Comparison of ENCODE assay signal across 15 cellular contexts in genomic region chr1:8790987-8791386, GRCh38.
"Had no signal": no experiment of that assay in that cellular context is flagged by ENCODE, and none has a peak within 500 bp of the region (broad histone marks: within the 10 kb centered on the region; RNA-seq: fewer than 3 reads in every experiment).

No MANE protein-coding gene starts in this region.

- DNase-seq: activated CD8-positive, alpha-beta memory T cell treated with anti-CD3 and anti-CD28 coated beads, Interleukin-2, amount 10 ng/mL, durations not matched to agents 7 days and 5 days; activated gamma-delta T cell treated with Interleukin-2 at 50 U/mL for 16 hours; activated naive CD8-positive, alpha-beta T cell treated with anti-CD3 and anti-CD28 coated beads, Interleukin-2, amount 10 ng/mL, durations not matched to agents 7 days and 5 days; activated T-cell treated with anti-CD3 and anti-CD28 coated beads, Interleukin-2, amount 50 U/mL, for 4 hours; aorta; foreskin melanocyte; heart left ventricle; kidney; small intestine; transverse colon had no signal

- H3K9me3 ChIP-seq: heart left ventricle, neutrophil, right atrium auricular region, transverse colon had no signal

- H3K4me1 Mint-ChIP-seq: activated CD8-positive, alpha-beta memory T cell treated with anti-CD3 and anti-CD28 coated beads, Interleukin-2, amount 10 ng/mL, durations not matched to agents 7 days and 5 days had no signal

- H3K27ac ChIP-seq: cardiac muscle cell, heart left ventricle, neutrophil, right atrium auricular region, transverse colon had no signal

- H3K36me3 Mint-ChIP-seq: activated CD8-positive, alpha-beta memory T cell treated with anti-CD3 and anti-CD28 coated beads, Interleukin-2, amount 10 ng/mL, durations not matched to agents 7 days and 5 days; activated naive CD8-positive, alpha-beta T cell treated with anti-CD3 and anti-CD28 coated beads, Interleukin-2, amount 10 ng/mL, durations not matched to agents 7 days and 5 days had no signal

- ATAC-seq: activated CD8-positive, alpha-beta memory T cell treated with anti-CD3 and anti-CD28 coated beads, Interleukin-2, amount 10 ng/mL, durations not matched to agents 7 days and 5 days; activated T-cell treated with anti-CD3 and anti-CD28 coated beads, Interleukin-2, amount 50 U/mL, for 4 hours; heart left ventricle; SK-N-SH treated with all-trans-retinoic acid at 6 μM for 48 hours; stimulated activated memory B cell treated with anti-CD40 and anti-IgM and Interleukin-4, amounts not matched to agents 10 μg/mL and 1 μg/mL and 100 μg/mL, for 72 hours had no signal

- H3K4me1 ChIP-seq: right atrium auricular region had no signal

- H3K27ac Mint-ChIP-seq: activated CD8-positive, alpha-beta memory T cell treated with anti-CD3 and anti-CD28 coated beads, Interleukin-2, amount 10 ng/mL, durations not matched to agents 7 days and 5 days; activated naive CD8-positive, alpha-beta T cell treated with anti-CD3 and anti-CD28 coated beads, Interleukin-2, amount 10 ng/mL, durations not matched to agents 7 days and 5 days; stimulated activated memory B cell treated with anti-CD40 and anti-IgM and Interleukin-4, amounts not matched to agents 10 μg/mL and 1 μg/mL and 100 μg/mL, for 72 hours had no signal

- H3K36me3 ChIP-seq: cardiac muscle cell, neutrophil, right atrium auricular region, transverse colon had no signal

- H3K9me3 Mint-ChIP-seq: activated naive CD8-positive, alpha-beta T cell treated with anti-CD3 and anti-CD28 coated beads, Interleukin-2, amount 10 ng/mL, durations not matched to agents 7 days and 5 days; activated T-cell treated with anti-CD3 and anti-CD28 coated beads, Interleukin-2, amount 50 U/mL, for 4 hours; stimulated activated memory B cell treated with anti-CD40 and anti-IgM and Interleukin-4, amounts not matched to agents 10 μg/mL and 1 μg/mL and 100 μg/mL, for 72 hours had no signal

- H3K4me3 ChIP-seq: cardiac muscle cell, heart left ventricle, right atrium auricular region, transverse colon had no signal

- FAIRE-seq: kidney, small intestine had no signal

- H3K4me3 Mint-ChIP-seq: activated CD8-positive, alpha-beta memory T cell treated with anti-CD3 and anti-CD28 coated beads, Interleukin-2, amount 10 ng/mL, durations not matched to agents 7 days and 5 days; activated naive CD8-positive, alpha-beta T cell treated with anti-CD3 and anti-CD28 coated beads, Interleukin-2, amount 10 ng/mL, durations not matched to agents 7 days and 5 days; activated T-cell treated with anti-CD3 and anti-CD28 coated beads, Interleukin-2, amount 50 U/mL, for 4 hours; stimulated activated memory B cell treated with anti-CD40 and anti-IgM and Interleukin-4, amounts not matched to agents 10 μg/mL and 1 μg/mL and 100 μg/mL, for 72 hours had no signal

- H3K27me3 Mint-ChIP-seq: activated CD8-positive, alpha-beta memory T cell treated with anti-CD3 and anti-CD28 coated beads, Interleukin-2, amount 10 ng/mL, durations not matched to agents 7 days and 5 days; activated naive CD8-positive, alpha-beta T cell treated with anti-CD3 and anti-CD28 coated beads, Interleukin-2, amount 10 ng/mL, durations not matched to agents 7 days and 5 days; stimulated activated memory B cell treated with anti-CD40 and anti-IgM and Interleukin-4, amounts not matched to agents 10 μg/mL and 1 μg/mL and 100 μg/mL, for 72 hours had no signal

- H3K27me3 ChIP-seq: cardiac muscle cell, heart left ventricle, neutrophil, right atrium auricular region, transverse colon had no signal
